Comparison of ENCODE assay signal across 17 cellular contexts in the genomic region with DNA sequence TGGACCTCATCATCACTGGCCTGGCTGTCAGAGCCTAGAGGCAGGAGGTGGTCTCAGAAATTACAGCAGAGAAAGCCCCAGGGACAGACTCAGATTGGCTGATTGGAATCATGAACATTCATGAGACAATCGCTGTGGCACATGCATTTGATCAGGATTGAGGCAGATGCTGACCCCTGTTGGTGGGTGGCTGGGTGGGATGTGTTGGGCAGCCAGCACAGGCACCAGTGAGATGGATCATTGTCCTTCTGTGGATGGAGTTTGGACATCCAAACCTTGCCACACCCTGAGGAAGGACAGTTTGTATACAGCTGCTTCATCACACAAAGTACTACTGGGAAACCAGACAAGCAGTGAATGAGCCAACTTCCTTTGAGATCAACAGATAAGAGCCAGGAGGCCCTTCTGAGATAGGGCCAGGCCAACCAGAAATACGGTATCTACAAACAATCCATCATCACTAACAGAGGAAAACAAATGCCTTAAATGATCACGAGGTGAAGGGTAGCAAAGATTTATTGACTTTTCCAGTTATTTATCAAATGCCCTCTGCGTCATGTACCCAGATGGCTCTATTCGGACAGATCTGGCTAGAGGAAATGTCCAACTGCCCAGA. TPM values are rescaled to one million over a fixed set of nuclear protein-coding genes. Genes with fewer than 3 reads are reported as not detected.
A peak's percentile ranks its signal among the peaks of the same experiment; 100 is the strongest.
DNase-seq lines count a peak whose midpoint lies in the region; ATAC-seq, FAIRE-seq and TF ChIP-seq lines count a peak whose summit lies in the region.
"Had no signal": no experiment of that assay in that cellular context is flagged by ENCODE, and none has a peak within 500 bp of the region (broad histone marks: within the 10 kb centered on the region; RNA-seq: fewer than 3 reads in every experiment).

No MANE protein-coding gene starts in this region.

- peak overlapping the region in 2 of 4 donors; percentile 60 to 70 for H3K27ac ChIP-seq in pancreas
- H3K27ac ChIP-seq in CD8-positive, alpha-beta T cell (ENCODE audit: low read depth, low read length), result no peak overlapping the region
- H3K27ac ChIP-seq: BLaER1 treated with 17β-estradiol and CSF1 and Interleukin-3, amounts not matched to agents 10 nM and 100 nM had no signal

- DNase-seq in NCI-H2029 (lab: John Stamatoyannopoulos, UW) (peak; percentile 9), NCI-H2029 treated with DMSO at 0.1 percent for 48 hours (lab: John Stamatoyannopoulos, UW) (no peak), SK-N-DZ (ENCODE audit: low spot score) (peak; percentile 22), fibroblast of the aortic adventitia (ENCODE audit: low read depth) (no peak), pancreas (no peak), superior temporal gyrus (ENCODE audit: extremely low spot score) (no peak), GF-D8 (lab: John Stamatoyannopoulos, UW) (no peak)
- no peak for DNase-seq in CD8-positive, alpha-beta T cell
- DNase-seq: 8988T; activated CD4-positive, alpha-beta T cell treated with anti-CD3 and anti-CD28 coated beads for 1 hour; activated CD8-positive, alpha-beta memory T cell treated with anti-CD3 and anti-CD28 coated beads, Interleukin-2, amount 10 ng/mL, durations not matched to agents 7 days and 5 days; amniotic stem cell; hippocampal formation; natural killer cell; NCI-H2081; SIG-M5 had no signal

- H3K4me3 ChIP-seq in fibroblast of the aortic adventitia (ENCODE audit: low read depth, low read length), result no peak overlapping the region
- H3K4me3 ChIP-seq in pancreas, result no peak overlapping the region
- H3K4me3 ChIP-seq in CD8-positive, alpha-beta T cell (ENCODE audit: low read depth, low read length), result no peak overlapping the region
- H3K4me3 ChIP-seq: BLaER1 treated with 17β-estradiol and CSF1 and Interleukin-3, amounts not matched to agents 10 nM and 100 nM had no signal

- no peaks in the 10 kb centered on the region for H3K27me3 ChIP-seq in pancreas
- H3K27me3 ChIP-seq in CD8-positive, alpha-beta T cell (ENCODE audit: insufficient read depth, low read length), result no peaks in the 10 kb centered on the region
- H3K27me3 ChIP-seq: BLaER1 treated with 17β-estradiol and CSF1 and Interleukin-3, amounts not matched to agents 10 nM and 100 nM had no signal

- peaks cover 0 to 26% (median 20%) of the 10 kb centered on the region in 3 donors for H3K36me3 ChIP-seq in pancreas
- H3K36me3 ChIP-seq in CD8-positive, alpha-beta T cell (ENCODE audit: insufficient read depth, low read length), result peaks cover 26% of the 10 kb centered on the region

- no peak overlapping the region for H3K27ac Mint-ChIP-seq in CD8-positive, alpha-beta T cell
- H3K27ac Mint-ChIP-seq: activated CD8-positive, alpha-beta memory T cell treated with anti-CD3 and anti-CD28 coated beads, Interleukin-2, amount 10 ng/mL, durations not matched to agents 7 days and 5 days; natural killer cell had no signal

- POLR2A ChIA-PET in CD8-positive, alpha-beta T cell (lab: Charles Lee), result no interaction called here

- H3K9me3 ChIP-seq in pancreas, result no peaks in the 10 kb centered on the region
- H3K9me3 ChIP-seq in CD8-positive, alpha-beta T cell (ENCODE audit: low read length), result no peaks in the 10 kb centered on the region

- H3K36me3 Mint-ChIP-seq in CD8-positive, alpha-beta T cell, result peaks cover 69% of the 10 kb centered on the region

- peak; percentile 48 to 71 (median 62) for ATAC-seq in pancreas
- ATAC-seq in CD8-positive, alpha-beta T cell, result no peak
- ATAC-seq: activated CD8-positive, alpha-beta memory T cell treated with anti-CD3 and anti-CD28 coated beads, Interleukin-2, amount 10 ng/mL, durations not matched to agents 7 days and 5 days; natural killer cell had no signal

- WGBS in pancreas, 2 donors, result 46 to 52% methylated on average over 5 of the region's 5 CpGs

- no peaks in the 10 kb centered on the region for H3K9me3 Mint-ChIP-seq in CD8-positive, alpha-beta T cell
- H3K9me3 Mint-ChIP-seq: natural killer cell had no signal

- no peak for FAIRE-seq in pancreas (lab: Jason Lieb, UNC)

- CTCF ChIA-PET in CD8-positive, alpha-beta T cell (lab: Charles Lee), result interaction anchor here (1.2 kb wide), 1 partner anchor 8 kb away, joined by 3 read pairs; no protein-coding TSS in a partner anchor

- no peaks in the 10 kb centered on the region for H3K27me3 Mint-ChIP-seq in CD8-positive, alpha-beta T cell (ENCODE audit: low read depth)
- H3K27me3 Mint-ChIP-seq: activated CD8-positive, alpha-beta memory T cell treated with anti-CD3 and anti-CD28 coated beads, Interleukin-2, amount 10 ng/mL, durations not matched to agents 7 days and 5 days had no signal

- TF ChIP-seq CTCF in fibroblast of the aortic adventitia (IDR thresholded peaks at IDR 0.05; ENCODE audit: insufficient read depth, low read length), result peak; percentile 6
- no peak for TF ChIP-seq CTCF in pancreas (IDR thresholded peaks at IDR 0.05)
- TF ChIP-seq CTCF in CD8-positive, alpha-beta T cell (IDR thresholded peaks at IDR 0.05), result no peak

- no peak overlapping the region for H3K4me3 Mint-ChIP-seq in CD8-positive, alpha-beta T cell
- H3K4me3 Mint-ChIP-seq: activated CD8-positive, alpha-beta memory T cell treated with anti-CD3 and anti-CD28 coated beads, Interleukin-2, amount 10 ng/mL, durations not matched to agents 7 days and 5 days; natural killer cell had no signal

- intact Hi-C loops in pancreas (cut with DNase I), result no loop called here
- intact Hi-C loops in CD8-positive, alpha-beta T cell (cut with DNase I, micrococcal nuclease), result no loop called here

- no peaks in the 10 kb centered on the region for H3K4me1 Mint-ChIP-seq in CD8-positive, alpha-beta T cell (ENCODE audit: low read depth)
- H3K4me1 Mint-ChIP-seq: natural killer cell had no signal

- peaks cover 3 to 21% (median 10%) of the 10 kb centered on the region in 3 donors for H3K4me1 ChIP-seq in pancreas
- H3K4me1 ChIP-seq in CD8-positive, alpha-beta T cell (ENCODE audit: insufficient read depth, low read length), result no peaks in the 10 kb centered on the region
- H3K4me1 ChIP-seq: BLaER1 treated with 17β-estradiol and CSF1 and Interleukin-3, amounts not matched to agents 10 nM and 100 nM had no signal

RNA-seq across cellular contexts. Expression of a gene that starts 17.3 kb away (rescaled TPM):
- polyA plus RNA-seq in SK-N-DZ (2014; cell fraction: cytosol; rRNA removed), result 75.9 and 97.0 TPM in 2 replicates
- polyA plus RNA-seq in SK-N-DZ (2014; cell fraction: nucleus; rRNA removed), result 56.0 and 62.2 TPM in 2 replicates
- total RNA-seq in fibroblast of the aortic adventitia (ENCODE audit: low replicate concordance) (31.3 and 39.9 TPM in 2 replicates), pancreas (10 to 100 TPM; 16.5 to 47.6 (median 29.1) TPM)
- 10 to 100 TPM; 22.5 to 37.4 TPM for polyA plus RNA-seq in pancreas
- total RNA-seq in CD8-positive, alpha-beta T cell, result 10 to 100 TPM; 34.1 to 38.1 TPM

RNA-seq across cellular contexts. Expression of a gene that starts 24.2 kb away (rescaled TPM):
- polyA plus RNA-seq in SK-N-DZ (2014; cell fraction: cytosol; rRNA removed), result 5.0 and 14.0 TPM in 2 replicates
- 2.9 and 3.7 TPM in 2 replicates for polyA plus RNA-seq in SK-N-DZ (2014; cell fraction: nucleus; rRNA removed)
- 0.54 and 20.8 TPM in 2 replicates for total RNA-seq in fibroblast of the aortic adventitia (ENCODE audit: low replicate concordance)
- total RNA-seq in pancreas, result 1 to 10 TPM; 1.3 to 9.0 (median 2.7) TPM
- polyA plus RNA-seq in pancreas, result 1 to 10 TPM; 1.6 to 2.3 TPM
- total RNA-seq in CD8-positive, alpha-beta T cell, result 1 to 10 TPM; 7.4 to 8.9 TPM

Comparison
In these comparisons a context has a peak if more than half of its experiments do, and no peak if none do; other contexts are left out.
1. DNase-seq: peak in NCI-H2029 (single experiment) and SK-N-DZ (single experiment); none in NCI-H2029 treated with DMSO at 0.1 percent for 48 hours (single experiment), fibroblast of the aortic adventitia (single experiment), pancreas (0 of 6), superior temporal gyrus (single experiment), CD8-positive, alpha-beta T cell (0 of 7) and GF-D8 (single experiment).